In the genomic region with DNA sequence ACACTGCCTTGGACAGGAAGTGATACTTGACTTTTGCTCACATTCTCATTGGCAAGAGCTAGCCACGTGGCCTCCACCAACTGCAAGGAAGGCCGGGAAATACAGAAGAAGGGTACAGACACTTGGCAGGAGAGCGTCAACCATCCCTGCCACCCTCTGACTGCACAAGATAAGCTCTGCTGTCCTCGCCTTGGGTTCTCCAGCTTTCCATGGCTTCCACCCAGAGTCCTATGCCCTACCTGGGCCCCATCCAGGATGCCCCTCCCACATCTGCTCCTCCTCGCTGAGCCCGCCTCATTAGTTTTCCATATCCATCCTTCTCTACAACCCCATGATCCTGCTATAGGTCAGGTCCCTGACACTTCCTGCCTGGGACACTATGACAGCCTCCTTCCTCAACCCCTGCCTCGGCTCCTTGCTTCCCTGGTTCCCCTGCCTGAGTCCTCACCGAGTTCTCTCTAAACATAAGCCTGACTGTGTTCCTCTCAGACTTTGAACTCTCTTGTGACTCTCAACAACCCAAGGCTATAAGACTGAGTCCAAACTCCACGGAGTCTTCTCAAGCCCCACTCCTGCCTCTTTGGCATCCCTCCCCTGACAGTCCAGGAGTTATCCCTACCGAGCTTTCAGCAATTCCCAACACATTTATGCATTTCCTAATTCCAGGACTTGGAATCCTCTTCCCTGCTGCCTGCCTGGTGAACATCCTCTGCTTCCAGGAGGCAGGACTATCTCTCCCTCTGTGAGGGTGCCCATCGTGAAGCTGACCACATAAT, we compare ENCODE assay signal across 23 cellular contexts. TPM values are rescaled to one million over a fixed set of nuclear protein-coding genes. Genes with fewer than 3 reads are reported as not detected.
DNase-seq lines count a peak whose midpoint lies in the region; ATAC-seq and TF ChIP-seq lines count a peak whose summit lies in the region.
"Had no signal": no experiment of that assay in that cellular context is flagged by ENCODE, and none has a peak within 500 bp of the region (broad histone marks: within the 10 kb centered on the region; RNA-seq: fewer than 3 reads in every experiment).

No MANE protein-coding gene starts in this region.

- no peak for TF ChIP-seq CTCF in hepatocyte (IDR thresholded peaks at IDR 0.05; ENCODE audit: poor library complexity)
- TF ChIP-seq CTCF in gastrocnemius medialis (IDR thresholded peaks at IDR 0.05 in 4 of 5, conservative IDR thresholded peaks at IDR 0.05 in 1 of 5): no peak

- H3K79me2 ChIP-seq in hepatocyte: no peaks in the 10 kb centered on the region

- no peaks in the 10 kb centered on the region for H4K20me1 ChIP-seq in BLaER1 treated with 17β-estradiol and CSF1 and Interleukin-3, amounts not matched to agents 10 nM and 100 nM
- H4K20me1 ChIP-seq in hepatocyte (ENCODE audit: insufficient read depth, poor library complexity, severe bottlenecking): no peaks in the 10 kb centered on the region

- intact Hi-C loops in gastrocnemius medialis (cut with DNase I; ENCODE audit: low total_unique reads): no loop called here

- peaks cover 16 to 26% (median 23%) of the 10 kb centered on the region in 11 experiments for H3K9me3 ChIP-seq in BLaER1 treated with 17β-estradiol and CSF1 and Interleukin-3, amounts not matched to agents 10 nM and 100 nM (replicated peaks in 1 of 11)
- peaks cover 5% of the 10 kb centered on the region for H3K9me3 ChIP-seq in hepatocyte (ENCODE audit: low read depth)
- H3K9me3 ChIP-seq in gastrocnemius medialis: no peaks in the 10 kb centered on the region

- no peak for DNase-seq in T-helper 1 cell
- no peak for DNase-seq in activated CD4-positive, alpha-beta memory T cell treated with anti-CD3 and anti-CD28 coated beads, Interleukin-2, amount 10 ng/mL, durations not matched to agents 7 days and 5 days
- DNase-seq in hepatocyte (ENCODE audit: low spot score): peak; percentile 34
- DNase-seq in HT-29 (ENCODE audit: low spot score): no peak
- no peak for DNase-seq in hepatic stellate cell (ENCODE audit: low spot score)
- no peak for DNase-seq in gastrocnemius medialis
- DNase-seq: activated T-cell treated with anti-CD3 and anti-CD28 coated beads for 4 hours; COR-L47; DMS79 treated with DMSO at 0.1 percent for 48 hours; effector CD8-positive, alpha-beta T cell; NCI-H1092; NCI-H187 treated with DMSO at 0.1 percent for 48 hours; NCI-H226; SHP77 had no signal

- in situ Hi-C loops in gastrocnemius medialis (cut with MboI; ENCODE audit: low sequenced_read_pairs in 4 of 4): no loop called here

- peak overlapping the region in 9 of 11 experiments; percentile 46 to 75 (median 51); a peak in 13 of 22 replicates for H3K4me2 ChIP-seq in BLaER1 treated with 17β-estradiol and CSF1 and Interleukin-3, amounts not matched to agents 10 nM and 100 nM
- H3K4me2 ChIP-seq in hepatocyte: no peak overlapping the region

- H3K4me3 Mint-ChIP-seq in T-helper 1 cell treated with Interleukin-12 subunit alpha and Interleukin-12 subunit beta and Interleukin-4 antibody, amounts not matched to agents 30 μg/mL and 1 μg/mL, for 36 hours: no peak overlapping the region
- no peak overlapping the region for H3K4me3 Mint-ChIP-seq in activated CD4-positive, alpha-beta memory T cell treated with anti-CD3 and anti-CD28 coated beads, Interleukin-2, amount 10 ng/mL, durations not matched to agents 7 days and 5 days
- H3K4me3 Mint-ChIP-seq: type B pancreatic cell had no signal

- H3K27ac Mint-ChIP-seq in T-helper 1 cell treated with Interleukin-12 subunit alpha and Interleukin-12 subunit beta and Interleukin-4 antibody, amounts not matched to agents 30 μg/mL and 1 μg/mL, for 36 hours: peak overlapping the region; percentile 27
- peak overlapping the region; percentile 70 for H3K27ac Mint-ChIP-seq in activated CD4-positive, alpha-beta memory T cell treated with anti-CD3 and anti-CD28 coated beads, Interleukin-2, amount 10 ng/mL, durations not matched to agents 7 days and 5 days
- H3K27ac Mint-ChIP-seq: type B pancreatic cell had no signal

- peak overlapping the region in 1 of 11 experiments; percentile 2; a peak in 1 of 22 replicates for H3K27ac ChIP-seq in BLaER1 treated with 17β-estradiol and CSF1 and Interleukin-3, amounts not matched to agents 10 nM and 100 nM
- H3K27ac ChIP-seq in hepatocyte: peak overlapping the region; percentile 51
- H3K27ac ChIP-seq in gastrocnemius medialis: no peak overlapping the region
- H3K27ac ChIP-seq: 22Rv1, foreskin keratinocyte had no signal

- H3K4me3 ChIP-seq in BLaER1 treated with 17β-estradiol and CSF1 and Interleukin-3, amounts not matched to agents 10 nM and 100 nM: no peak overlapping the region
- H3K4me3 ChIP-seq in hepatocyte (no peak overlapping the region), gastrocnemius medialis (no peak overlapping the region)

- peaks cover 0 to 25% (median 15%) of the 10 kb centered on the region in 10 experiments; a peak in 16 of 20 replicates for H3K4me1 ChIP-seq in BLaER1 treated with 17β-estradiol and CSF1 and Interleukin-3, amounts not matched to agents 10 nM and 100 nM
- H3K4me1 ChIP-seq in hepatocyte (ENCODE audit: insufficient read depth) (no peaks in the 10 kb centered on the region), gastrocnemius medialis (no peaks in the 10 kb centered on the region)
- H3K4me1 ChIP-seq: foreskin keratinocyte had no signal

- CTCF ChIA-PET in activated CD4-positive, alpha-beta memory T cell treated with anti-CD3 and anti-CD28 coated beads, Interleukin-2, amount 10 ng/mL, durations not matched to agents 7 days and 5 days (lab: Charles Lee): interaction anchor here (1.6 kb wide), 1 partner anchor 36 kb away, joined by 5 read pairs; no protein-coding TSS in a partner anchor

- no peaks in the 10 kb centered on the region for H3K36me3 Mint-ChIP-seq in T-helper 1 cell treated with Interleukin-12 subunit alpha and Interleukin-12 subunit beta and Interleukin-4 antibody, amounts not matched to agents 30 μg/mL and 1 μg/mL, for 36 hours (ENCODE audit: low read depth)
- H3K36me3 Mint-ChIP-seq in activated CD4-positive, alpha-beta memory T cell treated with anti-CD3 and anti-CD28 coated beads, Interleukin-2, amount 10 ng/mL, durations not matched to agents 7 days and 5 days (ENCODE audit: low read depth): no peaks in the 10 kb centered on the region
- H3K36me3 Mint-ChIP-seq: type B pancreatic cell had no signal

- 82% methylated on average over 11 of the region's 11 CpGs for WGBS in hepatocyte (ENCODE audit: low lambda C conversion rate, missing lambda C conversion rate)

- H3K9me3 Mint-ChIP-seq in T-helper 1 cell treated with Interleukin-12 subunit alpha and Interleukin-12 subunit beta and Interleukin-4 antibody, amounts not matched to agents 30 μg/mL and 1 μg/mL, for 36 hours: peaks cover 8% of the 10 kb centered on the region
- no peaks in the 10 kb centered on the region for H3K9me3 Mint-ChIP-seq in activated CD4-positive, alpha-beta memory T cell treated with anti-CD3 and anti-CD28 coated beads, Interleukin-2, amount 10 ng/mL, durations not matched to agents 7 days and 5 days
- H3K9me3 Mint-ChIP-seq: type B pancreatic cell had no signal

- no peak for TF ChIP-seq POLR2A in gastrocnemius medialis (IDR thresholded peaks at IDR 0.05)

- H3K9ac ChIP-seq in BLaER1 treated with 17β-estradiol and CSF1 and Interleukin-3, amounts not matched to agents 10 nM and 100 nM: no peak overlapping the region

- H3K9me2 ChIP-seq in hepatocyte (replicated peaks; ENCODE audit: insufficient read depth): no peaks in the 10 kb centered on the region

- peaks cover 20% of the 10 kb centered on the region for H3K4me1 Mint-ChIP-seq in T-helper 1 cell treated with Interleukin-12 subunit alpha and Interleukin-12 subunit beta and Interleukin-4 antibody, amounts not matched to agents 30 μg/mL and 1 μg/mL, for 36 hours (ENCODE audit: low read depth)
- peaks cover 22% of the 10 kb centered on the region for H3K4me1 Mint-ChIP-seq in activated CD4-positive, alpha-beta memory T cell treated with anti-CD3 and anti-CD28 coated beads, Interleukin-2, amount 10 ng/mL, durations not matched to agents 7 days and 5 days

- POLR2A ChIA-PET in activated CD4-positive, alpha-beta memory T cell treated with anti-CD3 and anti-CD28 coated beads, Interleukin-2, amount 10 ng/mL, durations not matched to agents 7 days and 5 days (lab: Charles Lee): interaction anchor here (1.0 to 1.1 kb wide), 2 partner anchors 15 to 54 kb away, joined by 3 read pairs; no protein-coding TSS in a partner anchor

- H2AFZ ChIP-seq in hepatocyte: no peak overlapping the region

- no peaks in the 10 kb centered on the region for H3K36me3 ChIP-seq in BLaER1 treated with 17β-estradiol and CSF1 and Interleukin-3, amounts not matched to agents 10 nM and 100 nM
- no peaks in the 10 kb centered on the region for H3K36me3 ChIP-seq in hepatocyte (replicated peaks; ENCODE audit: insufficient read depth, low read depth)
- no peaks in the 10 kb centered on the region for H3K36me3 ChIP-seq in gastrocnemius medialis

- ATAC-seq in gastrocnemius medialis: no peak

- peaks cover 0 to 34% (median 0%) of the 10 kb centered on the region in 11 experiments; a peak in 4 of 22 replicates for H3K27me3 ChIP-seq in BLaER1 treated with 17β-estradiol and CSF1 and Interleukin-3, amounts not matched to agents 10 nM and 100 nM
- H3K27me3 ChIP-seq in hepatocyte (no peaks in the 10 kb centered on the region), gastrocnemius medialis (no peaks in the 10 kb centered on the region)

- H3K27me3 Mint-ChIP-seq in T-helper 1 cell treated with Interleukin-12 subunit alpha and Interleukin-12 subunit beta and Interleukin-4 antibody, amounts not matched to agents 30 μg/mL and 1 μg/mL, for 36 hours (ENCODE audit: low read depth): no peaks in the 10 kb centered on the region
- H3K27me3 Mint-ChIP-seq in activated CD4-positive, alpha-beta memory T cell treated with anti-CD3 and anti-CD28 coated beads, Interleukin-2, amount 10 ng/mL, durations not matched to agents 7 days and 5 days: peaks cover 3% of the 10 kb centered on the region

RNA-seq across cellular contexts. Expression of gene GDF10, which starts 23.2 kb away (rescaled TPM):
- not detected for total RNA-seq in activated CD4-positive, alpha-beta memory T cell treated with anti-CD3 and anti-CD28 coated beads, Interleukin-2, amount 10 ng/mL, durations not matched to agents 7 days and 5 days
- 2.3 and 2.5 TPM in 2 replicates for total RNA-seq in hepatocyte
- polyA plus RNA-seq in hepatocyte: 3.3 and 5.7 TPM in 2 replicates
- total RNA-seq in HT-29 (2014; rRNA removed; shearing (Covaris generic)): not detected in 2 replicates
- total RNA-seq in gastrocnemius medialis: under 1 TPM; 0.20 to 0.72 (median 0.36) TPM
- total RNA-seq: foreskin keratinocyte, myocyte had no signal
- polyA plus RNA-seq: foreskin keratinocyte had no signal

RNA-seq across cellular contexts. Expression of gene GDF2, which starts 45.5 kb away (rescaled TPM):
- not detected for total RNA-seq in activated CD4-positive, alpha-beta memory T cell treated with anti-CD3 and anti-CD28 coated beads, Interleukin-2, amount 10 ng/mL, durations not matched to agents 7 days and 5 days
- not detected in 2 replicates for total RNA-seq in hepatocyte
- polyA plus RNA-seq in hepatocyte: 0.39 TPM in 1 of 2 replicates, not detected in the other
- total RNA-seq in HT-29 (2014; rRNA removed; shearing (Covaris generic)): not detected in 2 replicates
- not detected for total RNA-seq in gastrocnemius medialis
- total RNA-seq: foreskin keratinocyte, lung microvascular endothelial cell, myocyte, osteoblast had no signal
- polyA plus RNA-seq: esophagus, foreskin keratinocyte had no signal
